In the genomic region with DNA sequence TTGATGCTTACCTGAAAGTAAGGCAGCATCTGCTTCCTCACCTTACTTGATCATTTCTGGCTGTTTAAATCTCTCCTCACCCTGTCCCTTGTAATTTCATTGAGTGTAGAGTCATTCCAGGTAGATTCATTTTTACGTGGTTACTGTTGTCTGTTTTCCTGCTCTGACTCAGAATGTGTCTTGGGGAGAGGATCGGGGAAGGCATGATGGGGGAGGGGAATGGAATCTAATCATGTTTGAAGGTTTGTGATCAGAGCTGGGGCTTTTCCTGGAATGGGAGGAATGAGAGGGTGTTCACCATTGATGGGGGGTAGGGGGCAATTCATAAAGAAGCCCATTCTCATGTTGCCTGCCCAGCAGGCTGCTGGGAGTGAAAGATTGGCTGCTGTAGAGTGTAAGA, we compare ENCODE assay signal across 1 cellular context.
TF ChIP-seq lines count a peak whose summit lies in the region.

No MANE protein-coding gene starts in this region.

TF ChIP-seq in HCT116, 20 proteins besides CTCF, POLR2A, EP300 and RAD21:
- TF ChIP-seq JUND (IDR thresholded peaks at IDR 0.05) (no peak), EGR1 (IDR thresholded peaks at IDR 0.05; ENCODE audit: low read depth) (no peak), FOSL1 (IDR thresholded peaks at IDR 0.05; ENCODE audit: low read depth) (peak; percentile 47; the same call in 1 of the 2 replicates)
